ENCODE assay signal across 8 cellular contexts in the genomic region with DNA sequence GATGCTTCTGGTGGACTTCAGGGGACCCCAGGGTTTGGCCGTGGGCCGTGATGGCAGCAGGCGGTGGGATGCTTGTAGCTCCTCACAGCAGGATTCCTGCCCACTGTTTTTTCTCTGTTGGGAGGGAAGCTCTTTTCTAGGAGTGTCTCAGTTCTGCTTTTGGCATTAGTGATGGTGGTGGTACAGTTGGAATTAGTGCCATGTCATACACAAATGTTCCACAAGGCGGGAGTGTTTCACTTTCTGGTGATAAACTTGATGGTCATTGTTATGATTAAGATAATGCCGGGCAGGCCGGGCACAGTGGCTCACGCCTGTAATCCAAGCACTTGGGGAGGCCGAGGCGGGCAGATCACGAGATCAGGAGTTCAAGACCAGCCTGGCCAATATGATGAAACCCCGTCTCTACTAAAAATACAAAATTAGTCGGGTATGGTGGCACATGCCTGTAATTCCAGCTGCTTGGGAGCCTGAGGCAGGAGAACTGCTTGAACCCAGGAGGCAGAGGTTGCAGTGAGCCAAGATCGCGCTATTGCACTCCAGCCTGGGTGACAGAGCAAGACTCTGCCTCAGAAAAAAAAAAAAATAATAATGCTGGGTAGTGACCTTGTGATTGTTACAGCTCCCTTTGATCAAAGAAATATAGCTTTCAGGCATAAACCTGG. TPM values are rescaled to one million over a fixed set of nuclear protein-coding genes. Genes with fewer than 3 reads are reported as not detected.
DNase-seq lines count a peak whose midpoint lies in the region; ATAC-seq, FAIRE-seq and TF ChIP-seq lines count a peak whose summit lies in the region.
"Not testable (repeated sequence)": the region's sequence is repeated elsewhere in the genome, so short reads cannot be mapped to it uniquely, and the experiment has no call there.

No MANE protein-coding gene starts in this region.

- not testable (repeated sequence) for H3K4me2 ChIP-seq in smooth muscle cell

- H3K27ac Mint-ChIP-seq in activated naive CD8-positive, alpha-beta T cell treated with anti-CD3 and anti-CD28 coated beads, Interleukin-2, amount 50 U/mL, for 24 hours = not testable (repeated sequence)

- H2AFZ ChIP-seq in smooth muscle cell (ENCODE audit: low read depth) = not testable (repeated sequence)

- H3K27ac ChIP-seq in lung (ENCODE audit: low read depth in 1 of 2, low read length in 1 of 2) (peak overlapping the region; percentile 18 to 27), smooth muscle cell (ENCODE audit: low read depth) (peak overlapping the region; percentile 68)

- TF ChIP-seq CTCF in AG10803 (conservative IDR thresholded peaks at IDR 0.05; ENCODE audit: low read length) = peak; percentile 82
- TF ChIP-seq CTCF in fibroblast of mammary gland (conservative IDR thresholded peaks at IDR 0.05; ENCODE audit: control insufficient read depth, insufficient read depth, low read depth, low read length) = peak; percentile 80
- TF ChIP-seq CTCF in lung (IDR thresholded peaks at IDR 0.05; ENCODE audit: control extremely low read depth, extremely low read depth) = peak; percentile 77
- peak; percentile 63 for TF ChIP-seq CTCF in smooth muscle cell (IDR thresholded peaks at IDR 0.05; ENCODE audit: borderline replicate concordance, insufficient read depth, poor library complexity, severe bottlenecking)

- H3K36me3 Mint-ChIP-seq in activated naive CD8-positive, alpha-beta T cell treated with anti-CD3 and anti-CD28 coated beads, Interleukin-2, amount 50 U/mL, for 24 hours (ENCODE audit: low read depth) = not testable (repeated sequence)

- not testable (repeated sequence) for H3K9me3 ChIP-seq in lung (ENCODE audit: control insufficient read depth in 2 of 2, insufficient read depth in 1 of 2, low read length in 1 of 2); smooth muscle cell (replicated peaks; ENCODE audit: low read depth)

- H3K4me3 Mint-ChIP-seq in activated naive CD8-positive, alpha-beta T cell treated with anti-CD3 and anti-CD28 coated beads, Interleukin-2, amount 50 U/mL, for 24 hours = not testable (repeated sequence)

- H3K9me3 Mint-ChIP-seq in activated naive CD8-positive, alpha-beta T cell treated with anti-CD3 and anti-CD28 coated beads, Interleukin-2, amount 50 U/mL, for 24 hours = not testable (repeated sequence)

- not testable (repeated sequence) for H3K79me2 ChIP-seq in smooth muscle cell (ENCODE audit: low read depth)

- H3K9ac ChIP-seq in smooth muscle cell (ENCODE audit: low read depth) = not testable (repeated sequence)

- H4K20me1 ChIP-seq in smooth muscle cell (ENCODE audit: low read depth) = not testable (repeated sequence)

- TF ChIP-seq POLR2A in GM12891 (IDR thresholded peaks at IDR 0.05; ENCODE audit: low read depth, low read length) = not testable (repeated sequence)

- not testable (repeated sequence) for H3K27me3 Mint-ChIP-seq in activated naive CD8-positive, alpha-beta T cell treated with anti-CD3 and anti-CD28 coated beads, Interleukin-2, amount 50 U/mL, for 24 hours

- FAIRE-seq in GM12891 (lab: Jason Lieb, UNC) = peak; percentile 86

- H3F3A ChIP-seq in smooth muscle cell (ENCODE audit: low read depth) = peaks cover 11% of the 10 kb centered on the region

- ATAC-seq in activated naive CD8-positive, alpha-beta T cell treated with anti-CD3 and anti-CD28 coated beads, Interleukin-2, amount 50 U/mL, for 24 hours = not testable (repeated sequence)
- peak; percentile 92 for ATAC-seq in lung (ENCODE audit: insufficient read depth, low FRiP score)

- not testable (repeated sequence) for H3K27me3 ChIP-seq in lung (ENCODE audit: control insufficient read depth, insufficient read depth); smooth muscle cell (ENCODE audit: low read depth)

- 35 to 36% methylated on average over 14 of the region's 14 CpGs for WGBS in lung, 2 donors
- 60% methylated on average over 14 of the region's 14 CpGs for WGBS in smooth muscle cell (ENCODE audit: low lambda C conversion rate)

- H3K4me1 ChIP-seq in lung (ENCODE audit: control insufficient read depth in 2 of 2, insufficient read depth in 2 of 2, low read length in 2 of 2); smooth muscle cell (ENCODE audit: low read depth): not testable (repeated sequence)

- H3K4me1 Mint-ChIP-seq in activated naive CD8-positive, alpha-beta T cell treated with anti-CD3 and anti-CD28 coated beads, Interleukin-2, amount 50 U/mL, for 24 hours = not testable (repeated sequence)

- not testable (repeated sequence) for H3K4me3 ChIP-seq in AG10803 (ENCODE audit: low read length); fibroblast of mammary gland (ENCODE audit: control insufficient read depth, low read depth, low read length); lung; smooth muscle cell

- peaks cover 24 to 28% of the 10 kb centered on the region in 2 donors for H3K36me3 ChIP-seq in lung (ENCODE audit: control insufficient read depth in 2 of 2, insufficient read depth in 2 of 2, low read length in 2 of 2)
- not testable (repeated sequence) for H3K36me3 ChIP-seq in smooth muscle cell (ENCODE audit: low read depth)

- peak; percentile 75 for DNase-seq in AG10803 (ENCODE audit: low read depth)
- DNase-seq in GM12891 (ENCODE audit: insufficient read length, low spot score) = peak; percentile 39
- peak; percentile 9 for DNase-seq in NCI-H1092 treated with DMSO at 0.1 percent for 48 hours (lab: John Stamatoyannopoulos, UW)
- peak; percentile 78 for DNase-seq in SIG-M5 treated with dmso at 0.1 percent for 504 hours (lab: John Stamatoyannopoulos, UW; ENCODE audit: unreplicated experiment)
- DNase-seq in activated naive CD8-positive, alpha-beta T cell treated with anti-CD3 and anti-CD28 coated beads, Interleukin-2, amount 50 U/mL, for 24 hours = peak; percentile 32
- peak; percentile 83 for DNase-seq in fibroblast of mammary gland (ENCODE audit: low read depth)
- DNase-seq in lung (ENCODE audit: low spot score) = peak; percentile 70
- DNase-seq in smooth muscle cell (lab: John Stamatoyannopoulos, UW; ENCODE audit: unreplicated experiment) = peak; percentile 11

TF ChIP-seq in GM12891, 5 proteins besides CTCF, POLR2A, EP300 and RAD21:
- TF ChIP-seq SPI1 (IDR thresholded peaks at IDR 0.05; ENCODE audit: low read depth, low read length) = peak; percentile 90

RNA-seq across cellular contexts. Expression of gene PGD, which starts 21.4 kb away (rescaled TPM):
- polyA plus RNA-seq in GM12891 (2012; ENCODE audit: low read depth, missing spikeins) = 118 TPM
- 100 to 1,000 TPM in 1 of 2 donors, 10 to 100 TPM in 1; 47.8 to 234 TPM for total RNA-seq in lung
- polyA plus RNA-seq in lung = 100 to 1,000 TPM in 1 of 2 donors, 10 to 100 TPM in 1; 94.5 to 421 TPM
- 64.7 and 86.1 TPM in 2 replicates for total RNA-seq in smooth muscle cell
- polyA plus RNA-seq in smooth muscle cell = 117 and 118 TPM in 2 replicates

RNA-seq across cellular contexts. Expression of gene CENPS, which starts 52.7 kb away (rescaled TPM):
- 14.6 TPM for polyA plus RNA-seq in GM12891 (2012; ENCODE audit: low read depth, missing spikeins)
- total RNA-seq in lung (10 to 100 TPM; 15.5 to 19.5 TPM), smooth muscle cell (7.6 and 102 TPM in 2 replicates)
- polyA plus RNA-seq in lung (10 to 100 TPM; 12.5 to 21.0 TPM), smooth muscle cell (15.3 and 16.3 TPM in 2 replicates)

Comparison
In these comparisons a context has a peak if more than half of its experiments do, and no peak if none do; other contexts are left out.
1. DNase-seq: peak in every context shown above with its lines; median percentile 83 in fibroblast of mammary gland; 78 in SIG-M5 treated with dmso at 0.1 percent for 504 hours; 75 in AG10803; 70 in lung; 39 in GM12891; 32 in activated naive CD8-positive, alpha-beta T cell treated with anti-CD3 and anti-CD28 coated beads, Interleukin-2, amount 50 U/mL, for 24 hours; 11 in smooth muscle cell; 9 in NCI-H1092 treated with DMSO at 0.1 percent for 48 hours.